27 cellular contexts compared by ENCODE assay signal in the genomic region with DNA sequence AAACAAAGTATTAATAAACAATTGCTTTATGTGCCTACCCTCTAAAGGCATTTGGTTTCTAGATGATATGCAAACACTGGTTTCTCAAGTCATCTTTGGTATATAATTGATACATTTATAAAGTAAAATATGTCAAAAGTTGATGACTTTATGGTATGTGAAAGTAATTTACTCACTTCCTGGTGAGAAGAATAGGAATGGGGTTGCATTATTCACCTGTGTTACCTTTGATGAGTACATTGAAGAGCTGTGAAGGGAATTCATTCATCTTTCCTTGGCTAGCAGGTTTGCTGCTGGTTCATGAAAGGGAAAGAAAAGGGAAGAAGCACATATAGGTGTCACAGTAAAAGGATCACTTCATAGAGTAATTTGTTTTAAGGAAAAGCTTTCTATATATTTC. TPM values are rescaled to one million over a fixed set of nuclear protein-coding genes. Genes with fewer than 3 reads are reported as not detected.
"Had no signal": no experiment of that assay in that cellular context is flagged by ENCODE, and none has a peak within 500 bp of the region (broad histone marks: within the 10 kb centered on the region; RNA-seq: fewer than 3 reads in every experiment).

No MANE protein-coding gene starts in this region.

- ATAC-seq: activated CD8-positive, alpha-beta memory T cell treated with anti-CD3 and anti-CD28 coated beads, Interleukin-2, amount 10 ng/mL, durations not matched to agents 7 days and 5 days; activated CD8-positive, alpha-beta T cell treated with anti-CD3 and anti-CD28 coated beads, Interleukin-2, amount 10 ng/mL, durations not matched to agents 7 days and 5 days; activated naive CD4-positive, alpha-beta T cell treated with anti-CD3 and anti-CD28 coated beads, Interleukin-2, amount 50 U/mL, for 72 hours; activated T-cell treated with anti-CD3 and anti-CD28 coated beads, Interleukin-2, amount 50 U/mL, for 72 hours; esophagus mucosa; heart left ventricle; naive thymus-derived CD8-positive, alpha-beta T cell; T-helper 17 cell; upper lobe of right lung had no signal

- H3K4me3 ChIP-seq: cardiac muscle cell, coronary artery, dorsolateral prefrontal cortex, heart left ventricle, right atrium auricular region, suprapubic skin, tibial artery, upper lobe of right lung had no signal

- H3K4me1 ChIP-seq: suprapubic skin had no signal

- H3K36me3 ChIP-seq: cardiac muscle cell had no signal

- H3K27me3 ChIP-seq: cardiac muscle cell, dorsolateral prefrontal cortex, heart left ventricle, right atrium auricular region, suprapubic skin, tibial artery, upper lobe of right lung had no signal

- H3K27ac ChIP-seq: cardiac muscle cell, coronary artery, dorsolateral prefrontal cortex, heart left ventricle, right atrium auricular region, suprapubic skin, tibial artery, upper lobe of right lung had no signal

- H3K9me3 ChIP-seq: suprapubic skin, upper lobe of right lung had no signal

- DNase-seq: activated CD4-positive, CD25-positive, alpha-beta regulatory T cell treated with anti-CD3 and anti-CD28 coated beads, Interleukin-2, amount 50 U/mL, for 72 hours; activated CD8-positive, alpha-beta memory T cell treated with anti-CD3 and anti-CD28 coated beads, Interleukin-2, amount 10 ng/mL, durations not matched to agents 7 days and 5 days; activated CD8-positive, alpha-beta T cell treated with anti-CD3 and anti-CD28 coated beads, Interleukin-2, amount 10 ng/mL, durations not matched to agents 7 days and 5 days; activated naive CD4-positive, alpha-beta T cell; activated T-cell treated with anti-CD3 and anti-CD28 coated beads for 4 hours; activated T-cell treated with anti-CD3 and anti-CD28 coated beads, Interleukin-2, amount 50 U/mL, for 72 hours; cerebellar nuclear complex; dorsolateral prefrontal cortex; effector memory CD4-positive, alpha-beta T cell; foreskin fibroblast; heart left ventricle; hypothalamus; immature natural killer cell; mesenchymal stem cell; naive thymus-derived CD8-positive, alpha-beta T cell; nucleus accumbens; stimulated activated naive CD4-positive, alpha-beta T cell; T-helper 17 cell; T1000; tibial artery; upper lobe of right lung had no signal

RNA-seq across cellular contexts. Expression of a gene that starts 20.4 kb away (rescaled TPM):
- total RNA-seq: naive thymus-derived CD8-positive, alpha-beta T cell had no signal
